31 cellular contexts compared by ENCODE assay signal in genomic region chr6:47283993-47284392, GRCh38.
"Had no signal": no experiment of that assay in that cellular context is flagged by ENCODE, and none has a peak within 500 bp of the region (broad histone marks: within the 10 kb centered on the region; RNA-seq: fewer than 3 reads in every experiment).

No MANE protein-coding gene starts in this region.

- ATAC-seq: activated CD4-positive, CD25-positive, alpha-beta regulatory T cell treated with anti-CD3 and anti-CD28 coated beads, Interleukin-2, amount 50 U/mL, for 24 hours; activated CD8-positive, alpha-beta memory T cell treated with anti-CD3 and anti-CD28 coated beads, Interleukin-2, amount 10 ng/mL, durations not matched to agents 7 days and 5 days; activated CD8-positive, alpha-beta T cell treated with anti-CD3 and anti-CD28 coated beads, Interleukin-2, amount 10 ng/mL, durations not matched to agents 7 days and 5 days; esophagus mucosa had no signal

- H3K27ac Mint-ChIP-seq: activated B cell treated with CpG ODN at 0.5 μM for 24 hours; activated CD8-positive, alpha-beta memory T cell treated with anti-CD3 and anti-CD28 coated beads, Interleukin-2, amount 10 ng/mL, durations not matched to agents 7 days and 5 days; activated CD8-positive, alpha-beta T cell treated with anti-CD3 and anti-CD28 coated beads, Interleukin-2, amount 10 ng/mL, durations not matched to agents 7 days and 5 days; activated naive CD4-positive, alpha-beta T cell treated with anti-CD3 and anti-CD28 coated beads for 36 hours; activated naive CD4-positive, alpha-beta T cell treated with anti-CD3 and anti-CD28 coated beads, Interleukin-2, amount 50 U/mL, for 24 hours; activated naive CD8-positive, alpha-beta T cell treated with anti-CD3 and anti-CD28 coated beads for 36 hours; activated T-helper 1 cell treated with anti-CD3 and anti-CD28 coated beads, Interleukin-12 subunit alpha, Interleukin-12 subunit beta, Interleukin-2, Interleukin-4 antibody, amounts not matched to agents 30 ng/mL and 10 ng/mL and 1 ng/mL, durations not matched to agents 14 hours and 24 hours and 36 hours; activated T-helper 2 cell treated with anti-CD3 and anti-CD28 coated beads, Interferon-gamma antibody, Interleukin-2, Interleukin-4, amounts not matched to agents 10 μg/mL and 5 μg/mL and 100 μg/mL, durations not matched to agents 14 hours and 24 hours and 36 hours; brain; T-helper 1 cell treated with Interleukin-12 subunit alpha and Interleukin-12 subunit beta and Interleukin-4 antibody, amounts not matched to agents 30 μg/mL and 1 μg/mL, for 36 hours; T-helper 2 cell treated with Interferon-gamma antibody and Interleukin-4, amounts not matched to agents 5 μg/mL and 100 μg/mL, for 36 hours had no signal

- H3K4me3 Mint-ChIP-seq: activated B cell treated with CpG ODN at 0.5 μM for 24 hours; activated CD8-positive, alpha-beta memory T cell treated with anti-CD3 and anti-CD28 coated beads, Interleukin-2, amount 10 ng/mL, durations not matched to agents 7 days and 5 days; activated CD8-positive, alpha-beta T cell treated with anti-CD3 and anti-CD28 coated beads, Interleukin-2, amount 10 ng/mL, durations not matched to agents 7 days and 5 days; activated naive CD4-positive, alpha-beta T cell treated with anti-CD3 and anti-CD28 coated beads for 36 hours; activated naive CD4-positive, alpha-beta T cell treated with anti-CD3 and anti-CD28 coated beads, Interleukin-2, amount 50 U/mL, for 24 hours; activated naive CD8-positive, alpha-beta T cell treated with anti-CD3 and anti-CD28 coated beads for 36 hours; activated T-helper 1 cell treated with anti-CD3 and anti-CD28 coated beads, Interleukin-12 subunit alpha, Interleukin-12 subunit beta, Interleukin-2, Interleukin-4 antibody, amounts not matched to agents 30 ng/mL and 10 ng/mL and 1 ng/mL, durations not matched to agents 14 hours and 24 hours and 36 hours; brain; T-helper 1 cell treated with Interleukin-12 subunit alpha and Interleukin-12 subunit beta and Interleukin-4 antibody, amounts not matched to agents 30 μg/mL and 1 μg/mL, for 36 hours; T-helper 2 cell treated with Interferon-gamma antibody and Interleukin-4, amounts not matched to agents 5 μg/mL and 100 μg/mL, for 36 hours had no signal

- H3K4me3 ChIP-seq: ascending aorta, breast epithelium, cardiac muscle cell, colonic mucosa had no signal

- H3K36me3 Mint-ChIP-seq: activated CD8-positive, alpha-beta memory T cell treated with anti-CD3 and anti-CD28 coated beads, Interleukin-2, amount 10 ng/mL, durations not matched to agents 7 days and 5 days; activated naive CD4-positive, alpha-beta T cell treated with anti-CD3 and anti-CD28 coated beads, Interleukin-2, amount 50 U/mL, for 24 hours had no signal

- H3K27ac ChIP-seq: ascending aorta, breast epithelium, cardiac muscle cell, colonic mucosa, WERI-Rb-1 had no signal

- DNase-seq: activated B cell treated with CpG ODN at 0.5 μM for 24 hours; activated CD4-positive, alpha-beta T cell treated with anti-CD3 and anti-CD28 coated beads for 48 hours; activated CD4-positive, alpha-beta T cell treated with anti-CD3 and anti-CD28 coated beads, Interleukin-2, amount 50 U/mL, for 1 hour; activated CD4-positive, alpha-beta T cell treated with anti-CD3 and anti-CD28 coated beads, Interleukin-2, amount 50 U/mL, for 48 hours; activated CD8-positive, alpha-beta memory T cell treated with anti-CD3 and anti-CD28 coated beads, Interleukin-2, amount 10 ng/mL, durations not matched to agents 7 days and 5 days; activated CD8-positive, alpha-beta memory T cell treated with anti-CD3 and anti-CD28 coated beads, Interleukin-2, amount 50 U/mL, for 4 hours; activated CD8-positive, alpha-beta T cell treated with anti-CD3 and anti-CD28 coated beads, Interleukin-2, amount 10 ng/mL, durations not matched to agents 7 days and 5 days; activated effector memory CD4-positive, alpha-beta T cell treated with anti-CD3 and anti-CD28 coated beads, Interleukin-2, amount 50 U/mL, for 16 hours; activated naive CD4-positive, alpha-beta T cell treated with anti-CD3 and anti-CD28 coated beads for 36 hours; activated naive CD8-positive, alpha-beta T cell treated with anti-CD3 and anti-CD28 coated beads for 36 hours; activated T-cell treated with anti-CD3 and anti-CD28 coated beads, Interleukin-2, amount 50 U/mL, for 1 hour; activated T-cell treated with anti-CD3 and anti-CD28 coated beads, Interleukin-2, amount 50 U/mL, for 48 hours; central memory CD4-positive, alpha-beta T cell; cerebellar nuclear complex; colonic mucosa; effector CD8-positive, alpha-beta T cell; foreskin fibroblast; head of caudate nucleus; T1000; WERI-Rb-1 had no signal

- H3K27me3 ChIP-seq: ascending aorta, breast epithelium, cardiac muscle cell, colonic mucosa had no signal

- H3K4me1 ChIP-seq: ascending aorta, breast epithelium, colonic mucosa had no signal

- H3K4me1 Mint-ChIP-seq: activated B cell treated with CpG ODN at 0.5 μM for 24 hours; activated CD8-positive, alpha-beta memory T cell treated with anti-CD3 and anti-CD28 coated beads, Interleukin-2, amount 10 ng/mL, durations not matched to agents 7 days and 5 days; activated naive CD4-positive, alpha-beta T cell treated with anti-CD3 and anti-CD28 coated beads, Interleukin-2, amount 50 U/mL, for 24 hours; activated naive CD8-positive, alpha-beta T cell treated with anti-CD3 and anti-CD28 coated beads for 36 hours had no signal

- H3K9me3 Mint-ChIP-seq: activated B cell treated with CpG ODN at 0.5 μM for 24 hours; activated naive CD4-positive, alpha-beta T cell treated with anti-CD3 and anti-CD28 coated beads for 36 hours; activated naive CD4-positive, alpha-beta T cell treated with anti-CD3 and anti-CD28 coated beads, Interleukin-2, amount 50 U/mL, for 24 hours; activated naive CD8-positive, alpha-beta T cell treated with anti-CD3 and anti-CD28 coated beads for 36 hours; activated T-helper 1 cell treated with anti-CD3 and anti-CD28 coated beads, Interleukin-12 subunit alpha, Interleukin-12 subunit beta, Interleukin-2, Interleukin-4 antibody, amounts not matched to agents 30 ng/mL and 10 ng/mL and 1 ng/mL, durations not matched to agents 14 hours and 24 hours and 36 hours; activated T-helper 2 cell treated with anti-CD3 and anti-CD28 coated beads, Interferon-gamma antibody, Interleukin-2, Interleukin-4, amounts not matched to agents 10 μg/mL and 5 μg/mL and 100 μg/mL, durations not matched to agents 14 hours and 24 hours and 36 hours; brain; T-helper 1 cell treated with Interleukin-12 subunit alpha and Interleukin-12 subunit beta and Interleukin-4 antibody, amounts not matched to agents 30 μg/mL and 1 μg/mL, for 36 hours; T-helper 2 cell treated with Interferon-gamma antibody and Interleukin-4, amounts not matched to agents 5 μg/mL and 100 μg/mL, for 36 hours had no signal

- H3K36me3 ChIP-seq: ascending aorta, breast epithelium, colonic mucosa had no signal

- H3K27me3 Mint-ChIP-seq: activated B cell treated with CpG ODN at 0.5 μM for 24 hours; activated CD8-positive, alpha-beta memory T cell treated with anti-CD3 and anti-CD28 coated beads, Interleukin-2, amount 10 ng/mL, durations not matched to agents 7 days and 5 days; activated naive CD8-positive, alpha-beta T cell treated with anti-CD3 and anti-CD28 coated beads for 36 hours; brain had no signal

- H3K9me3 ChIP-seq: ascending aorta, breast epithelium, colonic mucosa had no signal
